Comparison of ENCODE assay signal across 16 cellular contexts in genomic region chr11:119116235-119116594, GRCh38. TPM values are rescaled to one million over a fixed set of nuclear protein-coding genes. Genes with fewer than 3 reads are reported as not detected.
DNase-seq lines count a peak whose midpoint lies in the region; ATAC-seq and TF ChIP-seq lines count a peak whose summit lies in the region.
"Had no signal": no experiment of that assay in that cellular context is flagged by ENCODE, and none has a peak within 500 bp of the region (broad histone marks: within the 10 kb centered on the region; RNA-seq: fewer than 3 reads in every experiment).

No MANE protein-coding gene starts in this region.

- peak overlapping the region; percentile 33 to 84 for H3K27ac ChIP-seq in left lung
- H3K27ac ChIP-seq in tibial nerve = peak overlapping the region in 3 of 4 donors; percentile 47 to 60 (median 58)
- H3K27ac ChIP-seq: VCaP had no signal

- TF ChIP-seq CTCF in left lung (IDR thresholded peaks at IDR 0.05) (no peak), tibial nerve (IDR thresholded peaks at IDR 0.05) (no peak)

- H3K4me3 ChIP-seq in left lung (peak overlapping the region in 1 of 2 donors; percentile 35), tibial nerve (peak overlapping the region in 1 of 4 donors; percentile 24)

- no peak for TF ChIP-seq EP300 in tibial nerve (IDR thresholded peaks at IDR 0.05)

- peaks cover 16% of the 10 kb centered on the region for H3K36me3 Mint-ChIP-seq in activated naive CD4-positive, alpha-beta T cell treated with anti-CD3 and anti-CD28 coated beads, Interleukin-2, amount 50 U/mL, for 24 hours
- H3K36me3 Mint-ChIP-seq in activated T-helper 1 cell treated with anti-CD3 and anti-CD28 coated beads, Interleukin-12 subunit alpha, Interleukin-12 subunit beta, Interleukin-2, Interleukin-4 antibody, amounts not matched to agents 30 ng/mL and 10 ng/mL and 1 ng/mL, durations not matched to agents 14 hours and 24 hours and 36 hours (ENCODE audit: low read depth) = peaks cover 45% of the 10 kb centered on the region

- WGBS in tibial nerve, 2 donors = 82 to 85% methylated on average over 10 of the region's 10 CpGs

- DNase-seq in activated naive CD4-positive, alpha-beta T cell treated with anti-CD3 and anti-CD28 coated beads, Interleukin-2, amount 50 U/mL, for 16 hours = no peak
- no peak for DNase-seq in activated T-helper 1 cell treated with anti-CD3 and anti-CD28 coated beads, Interleukin-12 subunit alpha, Interleukin-12 subunit beta, Interleukin-2, Interleukin-4 antibody, amounts not matched to agents 30 ng/mL and 10 ng/mL and 1 ng/mL, durations not matched to agents 14 hours and 24 hours and 36 hours (ENCODE audit: low spot score)
- DNase-seq in left lung = no peak
- DNase-seq in tibial nerve (ENCODE audit: low spot score in 2 of 2) = no peak
- DNase-seq in NCI-H774 (lab: John Stamatoyannopoulos, UW) = no peak
- no peak for DNase-seq in kidney glomerular epithelial cell (lab: John Stamatoyannopoulos, UW)
- DNase-seq in stimulated activated CD4-positive, alpha-beta T cell treated with anti-CD3 and anti-CD28 coated beads, Interleukin-12 subunit alpha, Interleukin-12 subunit beta, amount 100 ng/mL, for 4 hours = no peak
- DNase-seq: activated CD8-positive, alpha-beta memory T cell treated with anti-CD3 and anti-CD28 coated beads, Interleukin-2, amount 50 U/mL, for 48 hours; HFFc6; IMR-90; mesendoderm; NCI-H2081; NCI-H524 treated with DMSO at 0.1 percent for 48 hours; occipital lobe had no signal

- no peaks in the 10 kb centered on the region for H3K27me3 Mint-ChIP-seq in activated naive CD4-positive, alpha-beta T cell treated with anti-CD3 and anti-CD28 coated beads, Interleukin-2, amount 50 U/mL, for 24 hours
- H3K27me3 Mint-ChIP-seq in activated T-helper 1 cell treated with anti-CD3 and anti-CD28 coated beads, Interleukin-12 subunit alpha, Interleukin-12 subunit beta, Interleukin-2, Interleukin-4 antibody, amounts not matched to agents 30 ng/mL and 10 ng/mL and 1 ng/mL, durations not matched to agents 14 hours and 24 hours and 36 hours (ENCODE audit: insufficient read depth) = no peaks in the 10 kb centered on the region

- H3K36me3 ChIP-seq in left lung (peaks cover 0 to 63% of the 10 kb centered on the region in 2 donors), tibial nerve (peaks cover 2 to 66% (median 7%) of the 10 kb centered on the region in 3 donors)

- H3K9me3 Mint-ChIP-seq in activated naive CD4-positive, alpha-beta T cell treated with anti-CD3 and anti-CD28 coated beads, Interleukin-2, amount 50 U/mL, for 24 hours = no peaks in the 10 kb centered on the region
- H3K9me3 Mint-ChIP-seq in activated T-helper 1 cell treated with anti-CD3 and anti-CD28 coated beads, Interleukin-12 subunit alpha, Interleukin-12 subunit beta, Interleukin-2, Interleukin-4 antibody, amounts not matched to agents 30 ng/mL and 10 ng/mL and 1 ng/mL, durations not matched to agents 14 hours and 24 hours and 36 hours = no peaks in the 10 kb centered on the region
- H3K9me3 Mint-ChIP-seq: HFFc6 had no signal

- H3K4me1 ChIP-seq in left lung (peaks cover 6 to 30% of the 10 kb centered on the region in 2 donors), tibial nerve (peaks cover 0 to 8% (median 3%) of the 10 kb centered on the region in 4 donors)

- H3K27me3 ChIP-seq in left lung (no peaks in the 10 kb centered on the region), tibial nerve (no peaks in the 10 kb centered on the region)

- TF ChIP-seq POLR2A in tibial nerve (IDR thresholded peaks at IDR 0.05) = no peak

- intact Hi-C loops in activated T-helper 1 cell treated with anti-CD3 and anti-CD28 coated beads, Interleukin-12 subunit alpha, Interleukin-12 subunit beta, Interleukin-2, Interleukin-4 antibody, amounts not matched to agents 30 ng/mL and 10 ng/mL and 1 ng/mL, durations not matched to agents 14 hours and 24 hours and 36 hours (cut with micrococcal nuclease) = no loop called here
- intact Hi-C loops in left lung (cut with DNase I) = no loop called here

- ATAC-seq in left lung = no peak

- H3K9me3 ChIP-seq in left lung (no peaks in the 10 kb centered on the region), tibial nerve (no peaks in the 10 kb centered on the region)

- H3K4me1 Mint-ChIP-seq in activated naive CD4-positive, alpha-beta T cell treated with anti-CD3 and anti-CD28 coated beads, Interleukin-2, amount 50 U/mL, for 24 hours = peaks cover 58% of the 10 kb centered on the region
- peaks cover 29% of the 10 kb centered on the region for H3K4me1 Mint-ChIP-seq in activated T-helper 1 cell treated with anti-CD3 and anti-CD28 coated beads, Interleukin-12 subunit alpha, Interleukin-12 subunit beta, Interleukin-2, Interleukin-4 antibody, amounts not matched to agents 30 ng/mL and 10 ng/mL and 1 ng/mL, durations not matched to agents 14 hours and 24 hours and 36 hours (ENCODE audit: low read depth)

- peak overlapping the region; percentile 96 for H3K27ac Mint-ChIP-seq in activated naive CD4-positive, alpha-beta T cell treated with anti-CD3 and anti-CD28 coated beads, Interleukin-2, amount 50 U/mL, for 24 hours
- peak overlapping the region; percentile 93 for H3K27ac Mint-ChIP-seq in activated T-helper 1 cell treated with anti-CD3 and anti-CD28 coated beads, Interleukin-12 subunit alpha, Interleukin-12 subunit beta, Interleukin-2, Interleukin-4 antibody, amounts not matched to agents 30 ng/mL and 10 ng/mL and 1 ng/mL, durations not matched to agents 14 hours and 24 hours and 36 hours
- H3K27ac Mint-ChIP-seq: HFFc6 had no signal

- H3K4me3 Mint-ChIP-seq in activated naive CD4-positive, alpha-beta T cell treated with anti-CD3 and anti-CD28 coated beads, Interleukin-2, amount 50 U/mL, for 24 hours = peak overlapping the region; percentile 84
- peak overlapping the region; percentile 78 for H3K4me3 Mint-ChIP-seq in activated T-helper 1 cell treated with anti-CD3 and anti-CD28 coated beads, Interleukin-12 subunit alpha, Interleukin-12 subunit beta, Interleukin-2, Interleukin-4 antibody, amounts not matched to agents 30 ng/mL and 10 ng/mL and 1 ng/mL, durations not matched to agents 14 hours and 24 hours and 36 hours
- H3K4me3 Mint-ChIP-seq: HFFc6 had no signal

RNA-seq across cellular contexts. Expression of gene HINFP, which starts 5.2 kb away (rescaled TPM):
- 31.2 and 35.2 TPM in 2 replicates for total RNA-seq in activated T-helper 1 cell treated with anti-CD3 and anti-CD28 coated beads, Interleukin-12 subunit alpha, Interleukin-12 subunit beta, Interleukin-2, Interleukin-4 antibody, amounts not matched to agents 30 ng/mL and 10 ng/mL and 1 ng/mL, durations not matched to agents 14 hours and 24 hours and 36 hours
- total RNA-seq in left lung (10 to 100 TPM; 21.6 to 22.2 TPM), tibial nerve (10 to 100 TPM; 21.9 to 36.1 (median 27.0) TPM)

RNA-seq across cellular contexts. Expression of gene C2CD2L, which starts 9.1 kb away (rescaled TPM):
- 35.7 and 38.2 TPM in 2 replicates for total RNA-seq in activated T-helper 1 cell treated with anti-CD3 and anti-CD28 coated beads, Interleukin-12 subunit alpha, Interleukin-12 subunit beta, Interleukin-2, Interleukin-4 antibody, amounts not matched to agents 30 ng/mL and 10 ng/mL and 1 ng/mL, durations not matched to agents 14 hours and 24 hours and 36 hours
- total RNA-seq in left lung (10 to 100 TPM; 16.6 to 18.6 TPM), tibial nerve (10 to 100 TPM; 11.4 to 13.8 (median 12.3) TPM)

RNA-seq across cellular contexts. Expression of gene DPAGT1, which starts 14.6 kb away (rescaled TPM):
- total RNA-seq in activated T-helper 1 cell treated with anti-CD3 and anti-CD28 coated beads, Interleukin-12 subunit alpha, Interleukin-12 subunit beta, Interleukin-2, Interleukin-4 antibody, amounts not matched to agents 30 ng/mL and 10 ng/mL and 1 ng/mL, durations not matched to agents 14 hours and 24 hours and 36 hours = 81.8 and 84.4 TPM in 2 replicates
- total RNA-seq in left lung (10 to 100 TPM; 50.3 to 56.2 TPM), tibial nerve (10 to 100 TPM; 20.7 to 33.9 (median 23.5) TPM)

RNA-seq across cellular contexts. Expression of gene HMBS, which starts 31.5 kb away (rescaled TPM):
- total RNA-seq in activated T-helper 1 cell treated with anti-CD3 and anti-CD28 coated beads, Interleukin-12 subunit alpha, Interleukin-12 subunit beta, Interleukin-2, Interleukin-4 antibody, amounts not matched to agents 30 ng/mL and 10 ng/mL and 1 ng/mL, durations not matched to agents 14 hours and 24 hours and 36 hours = 55.0 and 55.6 TPM in 2 replicates
- total RNA-seq in left lung = 10 to 100 TPM; 16.5 to 32.0 TPM
- total RNA-seq in tibial nerve = 10 to 100 TPM in 3 of 4 donors, 1 to 10 TPM in 1; 6.7 to 18.3 (median 10.6) TPM

RNA-seq across cellular contexts. Expression of gene ABCG4, which starts 32.6 kb away (rescaled TPM):
- 0.07 TPM in 1 of 2 replicates, not detected in the other for total RNA-seq in activated T-helper 1 cell treated with anti-CD3 and anti-CD28 coated beads, Interleukin-12 subunit alpha, Interleukin-12 subunit beta, Interleukin-2, Interleukin-4 antibody, amounts not matched to agents 30 ng/mL and 10 ng/mL and 1 ng/mL, durations not matched to agents 14 hours and 24 hours and 36 hours
- total RNA-seq in left lung (under 1 TPM; 0.26 to 0.64 TPM), tibial nerve (under 1 TPM in 2 of 4 donors, not detected in 2; under 0.01 to 0.30 TPM)
